Comparison of ENCODE assay signal across 1 cellular context in genomic region chr2:46326231-46326980, GRCh38.
TF ChIP-seq lines count a peak whose summit lies in the region.

No MANE protein-coding gene starts in this region.

TF ChIP-seq in HepG2, 621 proteins besides CTCF, POLR2A, EP300 and RAD21 (continued from another document and continues in another):
- TF ChIP-seq ZMYM4 (CRISPR knock-in tag; IDR thresholded peaks at IDR 0.05) (peak; percentile 99), DBP (CRISPR knock-in tag; IDR thresholded peaks at IDR 0.05; ENCODE audit: not compliant biosample characterization) (no peak), MEIS1 (CRISPR knock-in tag; IDR thresholded peaks at IDR 0.05; ENCODE audit: borderline replicate concordance) (0 out of 2 replicates have a peak, but pooled peaks have one; percentile 40), ARNTL (CRISPR knock-in tag; IDR thresholded peaks at IDR 0.05) (peak; percentile 99), ZBED4 (CRISPR knock-in tag; IDR thresholded peaks at IDR 0.05; ENCODE audit: borderline replicate concordance) (peak; percentile 70; the same call in 1 of the 2 replicates), XRCC5 (optimal IDR thresholded peaks at IDR 0.05; ENCODE audit: low read length) (peak; percentile 18), NCOA5 (CRISPR knock-in tag; IDR thresholded peaks at IDR 0.05) (no peak), MZF1 (CRISPR knock-in tag; IDR thresholded peaks at IDR 0.05; ENCODE audit: borderline replicate concordance) (no peak), ZNF3 (CRISPR knock-in tag; IDR thresholded peaks at IDR 0.05) (no peak; the same call in 1 of the 2 replicates), DR1 (CRISPR knock-in tag; IDR thresholded peaks at IDR 0.05) (no peak), CEBPB (IDR thresholded peaks at IDR 0.05; ENCODE audit: borderline replicate concordance, low read depth, low read length) (peak; percentile 100), ATF4 (CRISPR knock-in tag; IDR thresholded peaks at IDR 0.05) (peak in 1 of 2 experiments; percentile 95; a peak in 2 of 4 replicates), ZNF878 (CRISPR knock-in tag; IDR thresholded peaks at IDR 0.05) (no peak), ZSCAN29 (CRISPR knock-in tag; conservative IDR thresholded peaks at IDR 0.05) (no peak), FOXP1 (IDR thresholded peaks at IDR 0.05) (no peak), FOXP1 (CRISPR knock-in tag; IDR thresholded peaks at IDR 0.05) (peak; percentile 87), ZNF20 (CRISPR knock-in tag; IDR thresholded peaks at IDR 0.05) (no peak), GATAD2A (CRISPR knock-in tag; IDR thresholded peaks at IDR 0.05) (peak; percentile 99), PHF21A (CRISPR knock-in tag; IDR thresholded peaks at IDR 0.05) (peak; percentile 94), KDM5A (IDR thresholded peaks at IDR 0.05; ENCODE audit: borderline replicate concordance, low read length) (no peak; the same call in 1 of the 2 replicates), CREB1 (IDR thresholded peaks at IDR 0.05) (no peak), CREB1 (CRISPR knock-in tag; IDR thresholded peaks at IDR 0.05) (peak; percentile 34; the same call in 1 of the 2 replicates), PPARG (CRISPR knock-in tag; conservative IDR thresholded peaks at IDR 0.05) (peak; percentile 57), LCORL (IDR thresholded peaks at IDR 0.05) (no peak), LCORL (CRISPR knock-in tag; IDR thresholded peaks at IDR 0.05) (peak; percentile 94), ZNF543 (CRISPR knock-in tag; IDR thresholded peaks at IDR 0.05) (peak; percentile 74; the same call in 1 of the 2 replicates), ARID2 (CRISPR knock-in tag; IDR thresholded peaks at IDR 0.05; ENCODE audit: borderline replicate concordance) (no peak), MYPOP (CRISPR knock-in tag; IDR thresholded peaks at IDR 0.05) (peak; percentile 72; the same call in 1 of the 2 replicates), ATF7-NPFF (CRISPR knock-in tag; IDR thresholded peaks at IDR 0.05; ENCODE audit: low read depth) (no peak), KLF16 (CRISPR knock-in tag; IDR thresholded peaks at IDR 0.05) (peak in 1 of 2 experiments; percentile 92; a peak in 2 of 4 replicates), ZNF343 (CRISPR knock-in tag; IDR thresholded peaks at IDR 0.05) (peak; percentile 48; the same call in 1 of the 2 replicates)
- TF ChIP-seq, protein P1, sequence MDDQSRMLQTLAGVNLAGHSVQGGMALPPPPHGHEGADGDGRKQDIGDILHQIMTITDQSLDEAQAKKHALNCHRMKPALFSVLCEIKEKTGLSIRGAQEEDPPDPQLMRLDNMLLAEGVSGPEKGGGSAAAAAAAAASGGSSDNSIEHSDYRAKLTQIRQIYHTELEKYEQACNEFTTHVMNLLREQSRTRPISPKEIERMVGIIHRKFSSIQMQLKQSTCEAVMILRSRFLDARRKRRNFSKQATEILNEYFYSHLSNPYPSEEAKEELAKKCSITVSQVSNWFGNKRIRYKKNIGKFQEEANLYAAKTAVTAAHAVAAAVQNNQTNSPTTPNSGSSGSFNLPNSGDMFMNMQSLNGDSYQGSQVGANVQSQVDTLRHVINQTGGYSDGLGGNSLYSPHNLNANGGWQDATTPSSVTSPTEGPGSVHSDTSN (CRISPR knock-in tag; IDR thresholded peaks at IDR 0.05; ENCODE audit: borderline replicate concordance): no peak
- TF ChIP-seq, protein P2, sequence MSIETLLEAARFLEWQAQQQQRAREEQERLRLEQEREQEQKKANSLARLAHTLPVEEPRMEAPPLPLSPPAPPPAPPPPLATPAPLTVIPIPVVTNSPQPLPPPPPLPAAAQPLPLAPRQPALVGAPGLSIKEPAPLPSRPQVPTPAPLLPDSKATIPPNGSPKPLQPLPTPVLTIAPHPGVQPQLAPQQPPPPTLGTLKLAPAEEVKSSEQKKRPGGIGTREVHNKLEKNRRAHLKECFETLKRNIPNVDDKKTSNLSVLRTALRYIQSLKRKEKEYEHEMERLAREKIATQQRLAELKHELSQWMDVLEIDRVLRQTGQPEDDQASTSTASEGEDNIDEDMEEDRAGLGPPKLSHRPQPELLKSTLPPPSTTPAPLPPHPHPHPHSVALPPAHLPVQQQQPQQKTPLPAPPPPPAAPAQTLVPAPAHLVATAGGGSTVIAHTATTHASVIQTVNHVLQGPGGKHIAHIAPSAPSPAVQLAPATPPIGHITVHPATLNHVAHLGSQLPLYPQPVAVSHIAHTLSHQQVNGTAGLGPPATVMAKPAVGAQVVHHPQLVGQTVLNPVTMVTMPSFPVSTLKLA (IDR thresholded peaks at IDR 0.05): 0 out of 2 replicates have a peak, but pooled peaks have one; percentile 10
- TF ChIP-seq, protein P3, sequence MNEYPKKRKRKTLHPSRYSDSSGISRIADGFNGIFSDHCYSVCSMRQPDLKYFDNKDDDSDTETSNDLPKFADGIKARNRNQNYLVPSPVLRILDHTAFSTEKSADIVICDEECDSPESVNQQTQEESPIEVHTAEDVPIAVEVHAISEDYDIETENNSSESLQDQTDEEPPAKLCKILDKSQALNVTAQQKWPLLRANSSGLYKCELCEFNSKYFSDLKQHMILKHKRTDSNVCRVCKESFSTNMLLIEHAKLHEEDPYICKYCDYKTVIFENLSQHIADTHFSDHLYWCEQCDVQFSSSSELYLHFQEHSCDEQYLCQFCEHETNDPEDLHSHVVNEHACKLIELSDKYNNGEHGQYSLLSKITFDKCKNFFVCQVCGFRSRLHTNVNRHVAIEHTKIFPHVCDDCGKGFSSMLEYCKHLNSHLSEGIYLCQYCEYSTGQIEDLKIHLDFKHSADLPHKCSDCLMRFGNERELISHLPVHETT (CRISPR knock-in tag; conservative IDR thresholded peaks at IDR 0.05): 0 out of 2 replicates have a peak, but pooled peaks have one; percentile 38
- TF ChIP-seq, protein P4, sequence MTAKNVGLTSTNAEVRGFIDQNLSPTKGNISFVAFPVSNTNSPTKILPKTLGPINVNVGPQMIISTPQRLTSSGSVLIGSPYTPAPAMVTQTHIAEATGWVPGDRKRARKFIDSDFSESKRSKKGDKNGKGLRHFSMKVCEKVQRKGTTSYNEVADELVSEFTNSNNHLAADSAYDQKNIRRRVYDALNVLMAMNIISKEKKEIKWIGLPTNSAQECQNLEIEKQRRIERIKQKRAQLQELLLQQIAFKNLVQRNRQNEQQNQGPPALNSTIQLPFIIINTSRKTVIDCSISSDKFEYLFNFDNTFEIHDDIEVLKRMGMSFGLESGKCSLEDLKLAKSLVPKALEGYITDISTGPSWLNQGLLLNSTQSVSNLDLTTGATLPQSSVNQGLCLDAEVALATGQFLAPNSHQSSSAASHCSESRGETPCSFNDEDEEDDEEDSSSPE (CRISPR knock-in tag; IDR thresholded peaks at IDR 0.05): peak; percentile 57
- TF ChIP-seq, protein P5, sequence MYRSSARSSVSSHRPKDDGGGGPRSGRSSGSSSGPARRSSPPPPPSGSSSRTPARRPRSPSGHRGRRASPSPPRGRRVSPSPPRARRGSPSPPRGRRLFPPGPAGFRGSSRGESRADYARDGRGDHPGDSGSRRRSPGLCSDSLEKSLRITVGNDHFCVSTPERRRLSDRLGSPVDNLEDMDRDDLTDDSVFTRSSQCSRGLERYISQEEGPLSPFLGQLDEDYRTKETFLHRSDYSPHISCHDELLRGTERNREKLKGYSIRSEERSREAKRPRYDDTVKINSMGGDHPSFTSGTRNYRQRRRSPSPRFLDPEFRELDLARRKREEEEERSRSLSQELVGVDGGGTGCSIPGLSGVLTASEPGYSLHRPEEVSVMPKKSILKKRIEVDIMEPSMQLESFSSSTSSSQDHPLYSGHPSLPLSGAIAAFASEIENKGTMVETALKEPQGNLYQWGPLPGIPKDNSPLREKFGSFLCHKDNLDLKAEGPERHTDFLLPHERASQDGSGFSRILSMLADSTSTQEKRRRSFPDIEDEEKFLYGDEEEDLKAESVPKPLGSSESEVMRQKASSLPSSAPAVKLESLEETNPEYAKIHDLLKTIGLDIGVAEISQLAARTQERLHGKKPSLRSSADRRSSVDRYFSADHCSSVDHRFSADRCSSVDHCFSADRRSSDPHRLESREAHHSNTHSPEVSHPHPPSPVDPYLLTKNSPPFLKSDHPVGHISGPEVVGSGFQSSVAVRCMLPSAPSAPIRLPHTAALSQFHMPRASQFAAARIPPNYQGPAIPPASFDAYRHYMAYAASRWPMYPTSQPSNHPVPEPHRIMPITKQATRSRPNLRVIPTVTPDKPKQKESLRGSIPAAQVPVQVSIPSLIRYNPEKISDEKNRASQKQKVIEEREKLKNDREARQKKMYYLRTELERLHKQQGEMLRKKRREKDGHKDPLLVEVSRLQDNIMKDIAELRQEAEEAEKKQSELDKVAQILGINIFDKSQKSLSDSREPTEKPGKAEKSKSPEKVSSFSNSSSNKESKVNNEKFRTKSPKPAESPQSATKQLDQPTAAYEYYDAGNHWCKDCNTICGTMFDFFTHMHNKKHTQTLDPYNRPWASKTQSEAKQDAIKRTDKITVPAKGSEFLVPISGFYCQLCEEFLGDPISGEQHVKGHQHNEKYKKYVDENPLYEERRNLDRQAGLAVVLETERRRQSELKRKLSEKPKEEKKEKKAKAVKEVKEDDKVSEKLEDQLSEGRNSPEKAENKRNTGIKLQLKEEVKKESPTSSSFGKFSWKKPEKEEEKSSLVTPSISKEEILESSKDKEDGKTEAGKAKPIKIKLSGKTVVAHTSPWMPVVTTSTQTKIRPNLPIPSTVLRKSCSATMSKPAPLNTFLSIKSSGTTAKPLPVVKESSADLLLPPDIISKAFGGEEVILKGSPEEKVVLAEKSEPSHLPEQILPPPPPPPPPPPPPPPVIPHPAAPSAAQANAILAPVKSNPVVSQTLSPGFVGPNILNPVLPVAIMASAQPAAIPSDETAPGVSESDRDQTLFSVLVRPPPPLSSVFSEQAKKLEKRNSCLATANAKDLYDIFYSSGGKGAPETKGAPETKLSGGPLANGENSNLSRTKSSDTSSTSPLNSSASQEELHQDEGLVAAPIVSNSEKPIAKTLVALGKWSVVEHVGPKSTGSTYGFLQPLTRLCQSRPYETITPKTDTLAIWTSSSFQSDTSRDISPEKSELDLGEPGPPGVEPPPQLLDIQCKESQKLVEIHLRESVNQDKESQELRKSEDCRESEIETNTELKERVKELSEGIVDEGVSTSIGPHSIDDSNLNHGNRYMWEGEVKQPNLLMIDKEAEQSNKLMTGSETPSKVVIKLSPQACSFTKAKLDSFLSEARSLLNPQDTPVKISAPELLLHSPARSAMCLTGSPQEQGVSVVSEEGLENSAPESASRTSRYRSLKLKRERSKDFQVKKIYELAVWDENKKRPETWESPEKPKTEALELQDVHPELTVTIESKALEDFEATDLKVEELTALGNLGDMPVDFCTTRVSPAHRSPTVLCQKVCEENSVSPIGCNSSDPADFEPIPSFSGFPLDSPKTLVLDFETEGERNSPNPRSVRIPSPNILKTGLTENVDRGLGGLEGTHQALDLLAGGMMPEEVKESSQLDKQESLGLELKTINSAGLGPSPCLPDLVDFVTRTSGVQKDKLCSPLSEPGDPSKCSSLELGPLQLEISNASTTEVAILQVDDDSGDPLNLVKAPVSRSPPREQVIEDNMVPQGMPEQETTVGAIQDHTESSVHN (CRISPR knock-in tag; IDR thresholded peaks at IDR 0.05): no peak
- TF ChIP-seq, protein P6, sequence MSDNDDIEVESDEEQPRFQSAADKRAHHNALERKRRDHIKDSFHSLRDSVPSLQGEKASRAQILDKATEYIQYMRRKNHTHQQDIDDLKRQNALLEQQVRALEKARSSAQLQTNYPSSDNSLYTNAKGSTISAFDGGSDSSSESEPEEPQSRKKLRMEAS (IDR thresholded peaks at IDR 0.05): peak; percentile 77
